1 cellular context compared by ENCODE assay signal in genomic region chr19:30449673-30450072, GRCh38.
TF ChIP-seq lines count a peak whose summit lies in the region.

No MANE protein-coding gene starts in this region.

TF ChIP-seq in GM23338, 12 proteins besides CTCF, POLR2A, EP300 and RAD21 (continued from another document):
- TF ChIP-seq ZNF462 (CRISPR knock-in tag; IDR thresholded peaks at IDR 0.05) (no peak), JUNB (IDR thresholded peaks at IDR 0.05; ENCODE audit: unreplicated experiment) (no peak), CREB1 (CRISPR knock-in tag; IDR thresholded peaks at IDR 0.05; ENCODE audit: low read depth) (no peak), NANOG (IDR thresholded peaks at IDR 0.05; ENCODE audit: borderline replicate concordance) (no peak)
